Comparison of ENCODE assay signal across 8 cellular contexts in genomic region chr3:4466783-4467521, GRCh38. TPM values are rescaled to one million over a fixed set of nuclear protein-coding genes. Genes with fewer than 3 reads are reported as not detected.
DNase-seq lines count a peak whose midpoint lies in the region; ATAC-seq and TF ChIP-seq lines count a peak whose summit lies in the region.

SUMF1 (minus strand) TSS chr3:4467269; CDS start chr3:4467245, 24 bp downstream.

- H3K4me3 ChIP-seq in DND-41 (ENCODE audit: low read depth in 1 of 2, low read length in 2 of 2) (peak within 1 kb of the TSS; percentile 83 to 92), IMR-90 (ENCODE audit: insufficient read depth, low read depth, low read length) (peak within 1 kb of the TSS; percentile 56), foreskin fibroblast (ENCODE audit: low read depth in 1 of 2, low read length in 2 of 2) (peak within 1 kb of the TSS; percentile 86 to 87)

- no TSS peak for BruUV-seq in IMR-90 (replicated peaks; lab: Mats Ljungman, UMichigan)

- H3K9me3 ChIP-seq in DND-41 (ENCODE audit: insufficient read depth, low read length, severe bottlenecking), result no peaks in the 10 kb centered on the region
- no peaks in the 10 kb centered on the region for H3K9me3 ChIP-seq in IMR-90 (ENCODE audit: control insufficient read depth, insufficient read depth, low read length)

- H3K18ac ChIP-seq in IMR-90 (ENCODE audit: low read depth, low read length), result peak within 1 kb of the TSS; percentile 50

- peak within 1 kb of the TSS; percentile 77 for H3K4ac ChIP-seq in IMR-90 (ENCODE audit: low read depth, low read length)

- peak within 1 kb of the TSS; percentile 43 for H3K14ac ChIP-seq in IMR-90 (replicated peaks; ENCODE audit: low read depth, low read length)

- peak; percentile 80; the same call in 1 of the 2 replicates for TF ChIP-seq POLR2A in IMR-90 (IDR thresholded peaks at IDR 0.05; ENCODE audit: low read depth, low read length)

- H3K4me1 Mint-ChIP-seq in neural crest cell, result peaks cover 11% of the 10 kb centered on the region
- peaks cover 32% of the 10 kb centered on the region for H3K4me1 Mint-ChIP-seq in stimulated activated naive CD8-positive, alpha-beta T cell treated with anti-CD3 and anti-CD28 coated beads, Interleukin-15, amount 100 ng/mL, for 72 hours

- peaks cover 7% of the 10 kb centered on the region for H3K79me2 ChIP-seq in DND-41 (ENCODE audit: insufficient read depth, low read length)

- H3K27ac Mint-ChIP-seq in neural crest cell (ENCODE audit: unreplicated experiment), result peak within 1 kb of the TSS; percentile 96
- peak within 1 kb of the TSS; percentile 98 to 99 for H3K27ac Mint-ChIP-seq in stimulated activated naive CD8-positive, alpha-beta T cell treated with anti-CD3 and anti-CD28 coated beads, Interleukin-15, amount 100 ng/mL, for 72 hours

- H3K27me3 Mint-ChIP-seq in neural crest cell (ENCODE audit: low read depth), result peaks cover 22% of the 10 kb centered on the region
- peaks cover 3% of the 10 kb centered on the region for H3K27me3 Mint-ChIP-seq in stimulated activated naive CD8-positive, alpha-beta T cell treated with anti-CD3 and anti-CD28 coated beads, Interleukin-15, amount 100 ng/mL, for 72 hours

- peak within 1 kb of the TSS; percentile 70 for H3K56ac ChIP-seq in IMR-90 (ENCODE audit: extremely low read depth, insufficient read depth, low read length)

- H4K8ac ChIP-seq in IMR-90 (ENCODE audit: low read depth in 2 of 2, low read length in 2 of 2), result peak within 1 kb of the TSS; percentile 95 to 99

- intact Hi-C loops in IMR-90 (cut with micrococcal nuclease), result loop anchor here (2.0 kb wide), 1 partner anchor 26 kb away; the partner anchor contains the start of gene ITPR1

- peak within 1 kb of the TSS; percentile 48; the same call in 1 of the 2 replicates for H2BK120ac ChIP-seq in IMR-90 (ENCODE audit: low read depth, low read length)

- dilution Hi-C loops in IMR-90 (cut with HindIII; ENCODE audit: low sequenced_read_pairs, unreplicated experiment), result no loop called here

- peak within 1 kb of the TSS; percentile 29 for H2AK9ac ChIP-seq in IMR-90 (replicated peaks; ENCODE audit: low read depth, low read length, poor library complexity)

- H3K27me3 ChIP-seq in DND-41 (ENCODE audit: insufficient read depth, low read length, poor library complexity), result no peaks in the 10 kb centered on the region
- peaks cover 6% of the 10 kb centered on the region; the same call in 1 of the 2 replicates for H3K27me3 ChIP-seq in IMR-90 (ENCODE audit: control insufficient read depth, insufficient read depth, low read length)

- TF ChIP-seq RAD21 in IMR-90 (IDR thresholded peaks at IDR 0.05; ENCODE audit: low read length), result no peak

- H2BK20ac ChIP-seq in IMR-90 (ENCODE audit: low read depth, low read length), result 0 out of 2 replicates have a peak within 1 kb of the TSS, but pooled peaks have one; percentile 23

- peak within 1 kb of the TSS; percentile 80 for H3K9ac ChIP-seq in DND-41 (ENCODE audit: low read depth, low read length)
- H3K9ac ChIP-seq in IMR-90 (ENCODE audit: low read depth, low read length), result peak within 1 kb of the TSS; percentile 76

- H2AK5ac ChIP-seq in IMR-90 (ENCODE audit: low read depth, low read length), result no peak within 1 kb of the TSS

- H3K27ac ChIP-seq in DND-41 (ENCODE audit: low read length), result peak within 1 kb of the TSS; percentile 81
- H3K27ac ChIP-seq in IMR-90 (ENCODE audit: insufficient read depth, low read length), result peak within 1 kb of the TSS; percentile 64

- peak within 1 kb of the TSS; percentile 80 for H4K91ac ChIP-seq in IMR-90 (ENCODE audit: insufficient read depth, low read depth, low read length)

- H2BK15ac ChIP-seq in IMR-90 (ENCODE audit: low read depth, low read length), result peak within 1 kb of the TSS; percentile 31; the same call in 1 of the 3 replicates

- H4K20me1 ChIP-seq in DND-41 (ENCODE audit: insufficient read depth, low read length), result no peaks in the 10 kb centered on the region
- H4K20me1 ChIP-seq in IMR-90 (ENCODE audit: insufficient read depth, low read length), result no peaks in the 10 kb centered on the region

- TF ChIP-seq CTCF in DND-41 (IDR thresholded peaks at IDR 0.05; ENCODE audit: borderline replicate concordance, extremely low read depth, low read length, poor library complexity, severe bottlenecking), result no peak
- TF ChIP-seq CTCF in IMR-90 (conservative IDR thresholded peaks at IDR 0.05; ENCODE audit: low read depth, low read length), result no peak
- TF ChIP-seq CTCF in foreskin fibroblast (IDR thresholded peaks at IDR 0.05; ENCODE audit: low read depth, low read length), result no peak
- no peak for TF ChIP-seq CTCF in neural crest cell (conservative IDR thresholded peaks at IDR 0.05)

- peak within 1 kb of the TSS; percentile 98 for H2AFZ ChIP-seq in DND-41 (ENCODE audit: low read depth, low read length)
- H2AFZ ChIP-seq in IMR-90 (replicated peaks; ENCODE audit: low read length, poor library complexity), result peak within 1 kb of the TSS; percentile 96

- H2BK5ac ChIP-seq in IMR-90 (ENCODE audit: low read depth, low read length, poor library complexity, severe bottlenecking), result peak within 1 kb of the TSS; percentile 59

- 0 out of 2 replicates have a peak within 1 kb of the TSS, but pooled peaks have one; percentile 25 for H3K23ac ChIP-seq in IMR-90 (ENCODE audit: low read depth, low read length)

- H4K5ac ChIP-seq in IMR-90 (ENCODE audit: low read depth, low read length), result peak within 1 kb of the TSS; percentile 94

- DNase-seq in DND-41 (peak; percentile 79), IMR-90 (peak; percentile 70), SHP77 (lab: John Stamatoyannopoulos, UW) (peak; percentile 35 to 79), foreskin fibroblast (peak; percentile 66 to 88), neural crest cell (ENCODE audit: low read depth, low spot score) (peak; percentile 65)
- DNase-seq in activated gamma-delta T cell treated with anti-CD3 and anti-CD28 coated beads, Interleukin-2, amount 50 U/mL, for 16 hours (ENCODE audit: low read depth), result peak; percentile 62
- peak; percentile 68 to 80 for DNase-seq in stimulated activated naive CD8-positive, alpha-beta T cell treated with anti-CD3 and anti-CD28 coated beads, Interleukin-15, amount 100 ng/mL, for 72 hours

- H3K79me1 ChIP-seq in IMR-90 (ENCODE audit: low read depth in 1 of 2, low read length in 2 of 2), result peaks cover 6 to 7% of the 10 kb centered on the region in 2 experiments

- H3K9me3 Mint-ChIP-seq in neural crest cell, result no peaks in the 10 kb centered on the region
- no peaks in the 10 kb centered on the region for H3K9me3 Mint-ChIP-seq in stimulated activated naive CD8-positive, alpha-beta T cell treated with anti-CD3 and anti-CD28 coated beads, Interleukin-15, amount 100 ng/mL, for 72 hours

- in situ Hi-C loops in IMR-90 (cut with MboI; ENCODE audit: low sequenced_read_pairs), result no loop called here

- peak; percentile 98 for ATAC-seq in DND-41 (ENCODE audit: insufficient read depth, low read depth)
- ATAC-seq in GM21528 (IDR thresholded peaks at IDR 0.05; ENCODE audit: low FRiP score, unreplicated experiment), result peak; percentile 99
- peak; percentile 98 for ATAC-seq in IMR-90 (ENCODE audit: low read depth)
- ATAC-seq in stimulated activated naive CD8-positive, alpha-beta T cell treated with anti-CD3 and anti-CD28 coated beads, Interleukin-15, amount 100 ng/mL, for 72 hours, result peak; percentile 98

- no peaks in the 10 kb centered on the region for H3K9me1 ChIP-seq in IMR-90 (ENCODE audit: insufficient read depth, low read length)

- POLR2A ChIA-PET in IMR-90 (lab: Charles Lee; ENCODE audit: unreplicated experiment), result interaction anchor here (1.5 kb wide), 1 partner anchor 26 kb away, joined by 5 read pairs; the partner anchor contains the start of gene ITPR1

- no peaks in the 10 kb centered on the region for H3K36me3 Mint-ChIP-seq in neural crest cell (ENCODE audit: low read depth)

- H3K4me1 ChIP-seq in DND-41 (ENCODE audit: insufficient read depth, low read length), result peaks cover 23% of the 10 kb centered on the region
- no peaks in the 10 kb centered on the region for H3K4me1 ChIP-seq in IMR-90 (ENCODE audit: control insufficient read depth, insufficient read depth, low read length)

- WGBS in IMR-90 (ENCODE audit: extremely low coverage in 2 of 2, insufficient read length in 1 of 2), 2 experiments, result 0% methylated on average over 34 of the region's 47 CpGs; no CpG with 5 or more reads in 1 of the 2 experiments

- peak within 1 kb of the TSS; percentile 98 for H3K4me2 ChIP-seq in DND-41 (ENCODE audit: insufficient read depth, low read length)
- H3K4me2 ChIP-seq in IMR-90 (ENCODE audit: low read depth, low read length), result peak within 1 kb of the TSS; percentile 89

- peak within 1 kb of the TSS; percentile 94 for H3K4me3 Mint-ChIP-seq in neural crest cell
- H3K4me3 Mint-ChIP-seq in stimulated activated naive CD8-positive, alpha-beta T cell treated with anti-CD3 and anti-CD28 coated beads, Interleukin-15, amount 100 ng/mL, for 72 hours, result peak within 1 kb of the TSS; percentile 92 to 96

- CTCF ChIA-PET in IMR-90 (lab: Yijun Ruan, JAX), result no interaction called here

- no peaks in the 10 kb centered on the region for H3K36me3 ChIP-seq in DND-41 (ENCODE audit: insufficient read depth, low read length)
- no peaks in the 10 kb centered on the region for H3K36me3 ChIP-seq in IMR-90 (ENCODE audit: control insufficient read depth, insufficient read depth, low read length)

TF ChIP-seq in IMR-90, 13 proteins besides CTCF, POLR2A, EP300 and RAD21 (continues in another document):
- peak; percentile 71; the same call in 1 of the 2 replicates for TF ChIP-seq BHLHE40 (IDR thresholded peaks at IDR 0.05; ENCODE audit: low read depth, low read length)
- TF ChIP-seq NFE2L2 (IDR thresholded peaks at IDR 0.05; ENCODE audit: low read depth, low read length), result no peak
- TF ChIP-seq SMC3 (IDR thresholded peaks at IDR 0.05; ENCODE audit: low read depth, low read length), result no peak
- TF ChIP-seq MAZ (IDR thresholded peaks at IDR 0.05; ENCODE audit: borderline replicate concordance, low read depth, low read length), result no peak
- TF ChIP-seq MXI1 (IDR thresholded peaks at IDR 0.05; ENCODE audit: borderline replicate concordance, low read depth, low read length), result peak; percentile 68
- no peak for TF ChIP-seq CHD1 (IDR thresholded peaks at IDR 0.05; ENCODE audit: low read depth, low read length)
- no peak for TF ChIP-seq MAFK (IDR thresholded peaks at IDR 0.05; ENCODE audit: low read depth, low read length)
- TF ChIP-seq, protein P1, sequence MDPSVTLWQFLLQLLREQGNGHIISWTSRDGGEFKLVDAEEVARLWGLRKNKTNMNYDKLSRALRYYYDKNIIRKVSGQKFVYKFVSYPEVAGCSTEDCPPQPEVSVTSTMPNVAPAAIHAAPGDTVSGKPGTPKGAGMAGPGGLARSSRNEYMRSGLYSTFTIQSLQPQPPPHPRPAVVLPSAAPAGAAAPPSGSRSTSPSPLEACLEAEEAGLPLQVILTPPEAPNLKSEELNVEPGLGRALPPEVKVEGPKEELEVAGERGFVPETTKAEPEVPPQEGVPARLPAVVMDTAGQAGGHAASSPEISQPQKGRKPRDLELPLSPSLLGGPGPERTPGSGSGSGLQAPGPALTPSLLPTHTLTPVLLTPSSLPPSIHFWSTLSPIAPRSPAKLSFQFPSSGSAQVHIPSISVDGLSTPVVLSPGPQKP (IDR thresholded peaks at IDR 0.05; ENCODE audit: borderline replicate concordance, low read depth, low read length), result no peak

RNA-seq across cellular contexts. Expression of gene SUMF1, which starts in this region (rescaled TPM):
- total RNA-seq in IMR-90 (2012; rRNA removed), result 25.0 and 26.3 TPM in 2 replicates
- polyA plus RNA-seq in IMR-90 (2012; rRNA removed), result 30.0 and 38.4 TPM in 2 replicates
- polyA plus RNA-seq in IMR-90 (2012; cell fraction: cytosol; rRNA removed), result 23.3 and 33.8 TPM in 2 replicates
- polyA plus RNA-seq in IMR-90 (2012; cell fraction: nucleus; rRNA removed; ENCODE audit: low replicate concordance), result 11.4 and 14.4 TPM in 2 replicates
- 10.6 and 11.1 TPM in 2 replicates for total RNA-seq in neural crest cell

Comparison
In these comparisons a context has a peak if more than half of its experiments do, and no peak if none do; other contexts are left out.
1. Peak in every context shown above with its lines: DNase-seq, ATAC-seq, H3K4me3 ChIP-seq and H3K27ac ChIP-seq.